In genomic region chr17:77719806-77720205, GRCh38 we compare ENCODE assay signal across 19 cellular contexts.
"Had no signal": no experiment of that assay in that cellular context is flagged by ENCODE, and none has a peak within 500 bp of the region (broad histone marks: within the 10 kb centered on the region; RNA-seq: fewer than 3 reads in every experiment).

No MANE protein-coding gene starts in this region.

- H3K9me3 ChIP-seq: gastrocnemius medialis, lower lobe of right lung, psoas muscle, stomach had no signal

- H3K27me3 ChIP-seq: gastrocnemius medialis, heart right ventricle, stomach had no signal

- FAIRE-seq: colon, islet of Langerhans, urothelium cell line had no signal

- H3K36me3 ChIP-seq: gastrocnemius medialis, heart right ventricle, left ventricle myocardium inferior, lower lobe of right lung, stomach had no signal

- H3K4me1 ChIP-seq: gastrocnemius medialis, lower lobe of right lung, psoas muscle, stomach had no signal

- DNase-seq: cerebellar nuclear complex; dermis blood vessel endothelial cell; effector CD4-positive, alpha-beta T cell; gastrocnemius medialis; heart right ventricle; hypothalamus; left ventricle myocardium inferior; lower lobe of right lung; midbrain; naive B cell; psoas muscle; retina; stimulated activated naive CD4-positive, alpha-beta T cell; stomach; substantia nigra had no signal

- H3K4me3 ChIP-seq: gastrocnemius medialis, heart right ventricle, left ventricle myocardium inferior, lower lobe of right lung, psoas muscle, skin epidermis, stomach had no signal

- H3K27ac ChIP-seq: gastrocnemius medialis, heart right ventricle, left ventricle myocardium inferior, lower lobe of right lung, psoas muscle, skin epidermis, stomach had no signal
